In genomic region chr21:37366488-37367300, GRCh38 we compare ENCODE assay signal across 8 cellular contexts. TPM values are rescaled to one million over a fixed set of nuclear protein-coding genes. Genes with fewer than 3 reads are reported as not detected.
DNase-seq lines count a peak whose midpoint lies in the region; ATAC-seq lines count a peak whose summit lies in the region.

DYRK1A (plus strand) TSS chr21:37366773; CDS start chr21:37420375, 53,602 bp downstream.

- H3K27ac Mint-ChIP-seq in activated naive CD4-positive, alpha-beta T cell treated with anti-CD3 and anti-CD28 coated beads, Interleukin-2, amount 50 U/mL, for 72 hours, result peak within 1 kb of the TSS; percentile 99 to 100

- peak within 1 kb of the TSS; percentile 100 for H3K4me3 ChIP-seq in GM08714 (ENCODE audit: low read length)

- peaks cover 6 to 19% of the 10 kb centered on the region in 2 donors for H3K36me3 Mint-ChIP-seq in activated naive CD4-positive, alpha-beta T cell treated with anti-CD3 and anti-CD28 coated beads, Interleukin-2, amount 50 U/mL, for 72 hours

- no peaks in the 10 kb centered on the region for H3K9me3 Mint-ChIP-seq in activated naive CD4-positive, alpha-beta T cell treated with anti-CD3 and anti-CD28 coated beads, Interleukin-2, amount 50 U/mL, for 72 hours

- H3K27ac ChIP-seq in temporal lobe (ENCODE audit: low read depth, low read length), result peak within 1 kb of the TSS; percentile 98

- DNase-seq in NCI-H1092 treated with DMSO at 0.1 percent for 48 hours (lab: John Stamatoyannopoulos, UW) (peak; percentile 100), SKM-1 (lab: John Stamatoyannopoulos, UW; ENCODE audit: unreplicated experiment) (peak; percentile 81), glomerular endothelial cell (ENCODE audit: extremely low read depth, low read depth, low spot score) (peak; percentile 92), occipital lobe (lab: John Stamatoyannopoulos, UW) (peak; percentile 99)
- DNase-seq in activated naive CD4-positive, alpha-beta T cell treated with anti-CD3 and anti-CD28 coated beads, Interleukin-2, amount 50 U/mL, for 72 hours (ENCODE audit: low spot score in 2 of 2), result peak; percentile 97 to 98

- ATAC-seq in HG02610 (IDR thresholded peaks at IDR 0.05; ENCODE audit: unreplicated experiment), result peak; percentile 73
- peak; percentile 85 for ATAC-seq in activated naive CD4-positive, alpha-beta T cell treated with anti-CD3 and anti-CD28 coated beads, Interleukin-2, amount 50 U/mL, for 72 hours

RNA-seq across cellular contexts. Expression of gene DYRK1A, which starts in this region (rescaled TPM):
- 10 to 100 TPM; 65.5 to 87.9 TPM for total RNA-seq in activated naive CD4-positive, alpha-beta T cell treated with anti-CD3 and anti-CD28 coated beads, Interleukin-2, amount 50 U/mL, for 72 hours
- total RNA-seq in glomerular endothelial cell (33.1 and 46.6 TPM in 2 replicates), occipital lobe (174 TPM), temporal lobe (116 TPM)

Comparison
In these comparisons a context has a peak if more than half of its experiments do, and no peak if none do; other contexts are left out.
1. Peak in every context shown above with its lines: DNase-seq, ATAC-seq, H3K4me3 ChIP-seq and H3K27ac ChIP-seq.